In the genomic region with DNA sequence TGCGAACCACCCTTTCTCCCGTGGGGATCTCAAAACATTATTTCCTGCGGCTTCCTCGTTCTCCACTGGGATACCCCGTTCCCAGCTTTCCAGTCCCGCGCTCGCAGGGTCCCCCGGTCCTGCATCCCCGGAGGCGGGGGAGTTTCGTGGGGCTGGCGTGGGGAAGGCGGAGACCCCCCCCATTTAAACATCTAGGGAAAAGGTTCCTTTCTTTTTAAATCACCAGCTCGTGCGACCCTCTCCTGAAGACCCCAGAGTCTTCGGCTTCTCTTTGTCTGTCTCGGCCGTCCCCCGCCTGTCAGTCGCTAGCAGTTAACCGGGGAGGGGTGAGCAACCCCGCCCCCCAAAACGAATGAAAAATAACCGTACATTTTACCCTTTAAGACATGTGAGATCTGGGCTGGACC, we compare ENCODE assay signal across 9 cellular contexts. TPM values are rescaled to one million over a fixed set of nuclear protein-coding genes. Genes with fewer than 3 reads are reported as not detected.
DNase-seq lines count a peak whose midpoint lies in the region; ATAC-seq and TF ChIP-seq lines count a peak whose summit lies in the region.
"Had no signal": no experiment of that assay in that cellular context is flagged by ENCODE, and none has a peak within 500 bp of the region (broad histone marks: within the 10 kb centered on the region; RNA-seq: fewer than 3 reads in every experiment).

No MANE protein-coding gene starts in this region.

- intact Hi-C loops in CD4-positive, alpha-beta T cell (cut with DNase I, micrococcal nuclease) = loop anchor here (5.0 to 10.0 kb wide), 2 partner anchors 52 to 274 kb away; a partner anchor contains a TSS

- H3K27me3 Mint-ChIP-seq in CD4-positive, alpha-beta T cell = peaks cover 92% of the 10 kb centered on the region
- H3K27me3 Mint-ChIP-seq in naive B cell = peaks cover 71 to 87% (median 75%) of the 10 kb centered on the region in 3 donors

- H3K4me3 ChIP-seq in HL-60 (replicated peaks; ENCODE audit: insufficient read depth, low read length) = peak overlapping the region; percentile 86
- H3K4me3 ChIP-seq in astrocyte of the spinal cord (ENCODE audit: low read depth, low read length) = peak overlapping the region; percentile 88

- CTCF ChIA-PET in CD4-positive, alpha-beta T cell (lab: Charles Lee) = no interaction called here

- H3K9me3 ChIP-seq in CD4-positive, alpha-beta T cell (ENCODE audit: control insufficient read depth, low read length) = no peaks in the 10 kb centered on the region

- ATAC-seq in CD4-positive, alpha-beta T cell (ENCODE audit: poor library complexity) = no peak
- ATAC-seq in naive B cell (ENCODE audit: low read depth in 2 of 2) (peak in 1 of 2 donors; percentile 9), GM21529 (IDR thresholded peaks at IDR 0.05; ENCODE audit: unreplicated experiment) (no peak)

- DNase-seq in CD4-positive, alpha-beta T cell = no peak
- DNase-seq in HL-60 (ENCODE audit: low read depth in 1 of 2, low spot score in 1 of 2) = no peak
- DNase-seq in astrocyte of the spinal cord (ENCODE audit: low read depth, low spot score) = no peak
- no peak for DNase-seq in naive B cell
- no peak for DNase-seq in NCI-H146 treated with DMSO at 0.1 percent for 48 hours (lab: John Stamatoyannopoulos, UW; ENCODE audit: unreplicated experiment)
- no peak for DNase-seq in midbrain (lab: John Stamatoyannopoulos, UW)
- DNase-seq in pons (ENCODE audit: low spot score) = no peak

- in situ Hi-C loops in astrocyte of the spinal cord (cut with HindIII; ENCODE audit: low sequenced_read_pairs) = no loop called here

- POLR2A ChIA-PET in CD4-positive, alpha-beta T cell (lab: Charles Lee) = interaction anchor here (1.1 to 1.5 kb wide), 2 partner anchors 17 to 52 kb away, joined by 3 to 4 read pairs; a partner anchor contains a TSS

- H3K27ac Mint-ChIP-seq in CD4-positive, alpha-beta T cell = no peak overlapping the region
- H3K27ac Mint-ChIP-seq in naive B cell = peak overlapping the region in 4 of 6 donors; percentile 39 to 95 (median 83)

- H3K4me1 Mint-ChIP-seq in CD4-positive, alpha-beta T cell (ENCODE audit: low read depth) = peaks cover 35% of the 10 kb centered on the region
- peaks cover 17 to 39% (median 30%) of the 10 kb centered on the region in 3 donors for H3K4me1 Mint-ChIP-seq in naive B cell

- peak overlapping the region; percentile 72 for H3K4me3 Mint-ChIP-seq in CD4-positive, alpha-beta T cell
- H3K4me3 Mint-ChIP-seq in naive B cell = peak overlapping the region; percentile 74 to 93 (median 86)

- no peak for TF ChIP-seq CTCF in CD4-positive, alpha-beta T cell (IDR thresholded peaks at IDR 0.05)
- TF ChIP-seq CTCF in HL-60 (IDR thresholded peaks at IDR 0.05; ENCODE audit: insufficient read depth, low read length) = no peak
- TF ChIP-seq CTCF in astrocyte of the spinal cord (IDR thresholded peaks at IDR 0.05; ENCODE audit: low read depth, low read length) = no peak

- no peaks in the 10 kb centered on the region for H3K9me3 Mint-ChIP-seq in CD4-positive, alpha-beta T cell
- H3K9me3 Mint-ChIP-seq in naive B cell = peaks cover 0 to 7% (median 0%) of the 10 kb centered on the region in 7 donors

- H3K27ac ChIP-seq in CD4-positive, alpha-beta T cell (ENCODE audit: low read depth, low read length) = no peak overlapping the region
- peak overlapping the region; percentile 96 for H3K27ac ChIP-seq in HL-60 (replicated peaks)

- H3K36me3 Mint-ChIP-seq in CD4-positive, alpha-beta T cell (ENCODE audit: low read depth) = no peaks in the 10 kb centered on the region
- H3K36me3 Mint-ChIP-seq in naive B cell = peaks cover 0 to 8% of the 10 kb centered on the region in 2 donors

- peaks cover 96% of the 10 kb centered on the region for H3K27me3 ChIP-seq in CD4-positive, alpha-beta T cell (ENCODE audit: control insufficient read depth, insufficient read depth, low read length)
- peaks cover 29% of the 10 kb centered on the region for H3K27me3 ChIP-seq in HL-60 (ENCODE audit: insufficient read depth, poor library complexity, severe bottlenecking)

RNA-seq across cellular contexts. Expression of a gene that starts 0.5 kb away (rescaled TPM):
- total RNA-seq in CD4-positive, alpha-beta T cell = not detected
- polyA plus RNA-seq in naive B cell (ENCODE audit: low read depth in 6 of 6) = not detected
- total RNA-seq: lower leg skin had no signal

RNA-seq across cellular contexts. Expression of a gene that starts 28.3 kb away (rescaled TPM):
- not detected for total RNA-seq in CD4-positive, alpha-beta T cell
- not detected for polyA plus RNA-seq in naive B cell (ENCODE audit: low read depth in 6 of 6)
- total RNA-seq: lower leg skin had no signal

RNA-seq across cellular contexts. Expression of a gene that starts 52.1 kb away (rescaled TPM):
- total RNA-seq in CD4-positive, alpha-beta T cell = 10 to 100 TPM; 53.8 to 57.4 TPM
- 100 to 1,000 TPM in 4 of 6 donors, 10 to 100 TPM in 2; 92.4 to 140 (median 108) TPM for polyA plus RNA-seq in naive B cell (ENCODE audit: low read depth in 6 of 6)
